In genomic region chrX:49042581-49043219, GRCh38 we compare ENCODE assay signal across 6 cellular contexts. TPM values are rescaled to one million over a fixed set of nuclear protein-coding genes. Genes with fewer than 3 reads are reported as not detected.
DNase-seq lines count a peak whose midpoint lies in the region; ATAC-seq and TF ChIP-seq lines count a peak whose summit lies in the region.

No MANE protein-coding gene starts in this region.

- no peaks in the 10 kb centered on the region for H3K9me3 ChIP-seq in body of pancreas

- TF ChIP-seq POLR2A in body of pancreas (IDR thresholded peaks at IDR 0.05): no peak

- H3K27me3 Mint-ChIP-seq in T-helper 1 cell treated with Interleukin-12 subunit alpha and Interleukin-12 subunit beta and Interleukin-4 antibody, amounts not matched to agents 30 μg/mL and 1 μg/mL, for 36 hours (ENCODE audit: low read depth): no peaks in the 10 kb centered on the region
- peaks cover 3% of the 10 kb centered on the region for H3K27me3 Mint-ChIP-seq in nephron progenitor cell (ENCODE audit: low read depth, poor library complexity)

- peak overlapping the region; percentile 96 for H3K27ac Mint-ChIP-seq in T-helper 1 cell treated with Interleukin-12 subunit alpha and Interleukin-12 subunit beta and Interleukin-4 antibody, amounts not matched to agents 30 μg/mL and 1 μg/mL, for 36 hours
- H3K27ac Mint-ChIP-seq in nephron progenitor cell: peak overlapping the region; percentile 98

- H3K4me1 Mint-ChIP-seq in T-helper 1 cell treated with Interleukin-12 subunit alpha and Interleukin-12 subunit beta and Interleukin-4 antibody, amounts not matched to agents 30 μg/mL and 1 μg/mL, for 36 hours (ENCODE audit: low read depth): peaks cover 33% of the 10 kb centered on the region
- H3K4me1 Mint-ChIP-seq in nephron progenitor cell: peaks cover 41% of the 10 kb centered on the region

- ATAC-seq in body of pancreas: no peak

- DNase-seq in T-helper 1 cell: no peak
- DNase-seq in body of pancreas: no peak
- no peak for DNase-seq in nephron progenitor cell
- DNase-seq in NCI-H128 (lab: John Stamatoyannopoulos, UW; ENCODE audit: unreplicated experiment): no peak
- no peak for DNase-seq in Ammon's horn (ENCODE audit: low spot score)

- no peaks in the 10 kb centered on the region for H3K9me3 Mint-ChIP-seq in T-helper 1 cell treated with Interleukin-12 subunit alpha and Interleukin-12 subunit beta and Interleukin-4 antibody, amounts not matched to agents 30 μg/mL and 1 μg/mL, for 36 hours
- H3K9me3 Mint-ChIP-seq in nephron progenitor cell: peaks cover 44% of the 10 kb centered on the region

- peak overlapping the region; percentile 83 to 92 (median 88) for H3K27ac ChIP-seq in body of pancreas

- intact Hi-C loops in body of pancreas (cut with DNase I): no loop called here

- 0% methylated on average over 5 to 9 of the region's 29 CpGs for WGBS in body of pancreas, 2 donors

- H3K36me3 Mint-ChIP-seq in T-helper 1 cell treated with Interleukin-12 subunit alpha and Interleukin-12 subunit beta and Interleukin-4 antibody, amounts not matched to agents 30 μg/mL and 1 μg/mL, for 36 hours (ENCODE audit: low read depth): peaks cover 26% of the 10 kb centered on the region
- H3K36me3 Mint-ChIP-seq in nephron progenitor cell (ENCODE audit: low read depth): peaks cover 13% of the 10 kb centered on the region

- peaks cover 0 to 3% of the 10 kb centered on the region in 2 donors for H3K36me3 ChIP-seq in body of pancreas (replicated peaks in 1 of 2; ENCODE audit: insufficient read depth in 1 of 2, low read depth in 2 of 2)

- no peak for TF ChIP-seq CTCF in body of pancreas (IDR thresholded peaks at IDR 0.05)
- TF ChIP-seq CTCF in nephron progenitor cell (IDR thresholded peaks at IDR 0.05): no peak

- peak overlapping the region; percentile 89 for H3K4me3 Mint-ChIP-seq in T-helper 1 cell treated with Interleukin-12 subunit alpha and Interleukin-12 subunit beta and Interleukin-4 antibody, amounts not matched to agents 30 μg/mL and 1 μg/mL, for 36 hours
- H3K4me3 Mint-ChIP-seq in nephron progenitor cell: peak overlapping the region; percentile 93

- peak overlapping the region; percentile 24 to 62 for H3K4me3 ChIP-seq in body of pancreas

- H3K27me3 ChIP-seq in body of pancreas: no peaks in the 10 kb centered on the region

- H3K4me1 ChIP-seq in body of pancreas: peaks cover 38% of the 10 kb centered on the region

RNA-seq across cellular contexts. Expression of gene TFE3, which starts 0.5 kb away (rescaled TPM):
- total RNA-seq in body of pancreas: 10 to 100 TPM; 24.9 to 71.9 TPM

RNA-seq across cellular contexts. Expression of gene CCDC120, which starts 16.1 kb away (rescaled TPM):
- total RNA-seq in body of pancreas: 10 to 100 TPM in 1 of 2 donors, 1 to 10 TPM in 1; 6.5 to 13.8 TPM

RNA-seq across cellular contexts. Expression of gene PRAF2, which starts 31.1 kb away (rescaled TPM):
- total RNA-seq in body of pancreas: 10 to 100 TPM in 1 of 2 donors, 1 to 10 TPM in 1; 5.4 to 10.9 TPM

RNA-seq across cellular contexts. Expression of gene WDR45, which starts 37.0 kb away (rescaled TPM):
- total RNA-seq in body of pancreas: 10 to 100 TPM; 59.4 to 77.1 TPM

RNA-seq across cellular contexts. Expression of gene GRIPAP1, which starts 40.6 kb away (rescaled TPM):
- 10 to 100 TPM; 22.8 to 42.5 TPM for total RNA-seq in body of pancreas
